In the genomic region with DNA sequence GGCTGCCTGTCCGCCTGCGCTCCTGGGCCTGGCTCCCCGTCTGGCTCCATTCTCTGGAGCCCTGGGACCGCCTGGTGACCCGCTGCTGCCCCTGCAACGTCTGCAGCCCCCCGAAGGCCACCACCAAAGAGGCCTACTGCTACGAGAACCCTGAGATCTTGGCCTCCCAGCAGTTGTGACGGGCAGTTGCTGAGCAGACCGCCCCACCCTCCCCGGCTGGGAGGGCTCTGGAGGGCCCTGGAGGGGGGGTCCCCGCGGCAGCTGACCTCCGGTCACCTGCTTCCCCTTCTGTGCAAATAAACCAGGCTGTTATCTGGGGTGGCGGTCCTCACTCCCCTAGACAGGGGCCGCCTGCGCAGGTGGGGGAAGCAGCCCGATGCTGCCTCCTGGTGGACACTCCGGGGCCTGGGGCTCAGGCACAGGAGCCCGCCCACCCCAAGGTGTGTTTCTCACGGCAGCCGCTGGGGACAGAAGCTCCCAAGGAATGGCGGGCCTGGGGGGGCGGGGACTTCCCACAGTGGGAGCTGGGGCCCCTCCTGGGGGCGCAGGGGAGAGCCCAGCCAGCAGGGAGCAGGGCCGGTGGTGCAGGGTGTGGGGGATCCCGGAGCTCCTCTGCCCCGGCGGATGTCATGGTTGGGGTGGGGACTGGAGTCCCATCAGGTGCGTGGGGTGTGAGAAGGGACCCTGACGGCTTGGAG, we compare ENCODE assay signal across 8 cellular contexts. TPM values are rescaled to one million over a fixed set of nuclear protein-coding genes. Genes with fewer than 3 reads are reported as not detected.
DNase-seq lines count a peak whose midpoint lies in the region; ATAC-seq and TF ChIP-seq lines count a peak whose summit lies in the region.

No MANE protein-coding gene starts in this region.

- DNase-seq in CMK (ENCODE audit: low read depth) (peak; percentile 93), NCI-H524 (lab: John Stamatoyannopoulos, UW) (peak; percentile 69 to 90), choroid plexus epithelial cell (ENCODE audit: low read depth) (peak; percentile 81)
- peak; percentile 91 to 93 for DNase-seq in activated CD4-positive, alpha-beta T cell treated with anti-CD3 and anti-CD28 coated beads for 4 hours
- DNase-seq in stimulated activated CD4-positive, alpha-beta T cell treated with anti-CD3 and anti-CD28 coated beads, Interleukin-4, amount 100 ng/mL, for 24 hours = peak; percentile 94

- TF ChIP-seq CTCF in choroid plexus epithelial cell (conservative IDR thresholded peaks at IDR 0.05; ENCODE audit: low read depth, low read length) (peak; percentile 96), liver (IDR thresholded peaks at IDR 0.05; ENCODE audit: low read depth, low read length, missing input control) (peak; percentile 100)

- peak; percentile 22 for ATAC-seq in HG02885 (IDR thresholded peaks at IDR 0.05; ENCODE audit: poor library complexity, unreplicated experiment)
- no peak for ATAC-seq in HG03280 (IDR thresholded peaks at IDR 0.05; ENCODE audit: unreplicated experiment)

- H3K9me3 ChIP-seq in liver (ENCODE audit: control insufficient read depth in 4 of 4, low read length in 3 of 4) = no peaks in the 10 kb centered on the region

- H3K9ac ChIP-seq in liver (ENCODE audit: low read depth in 1 of 2, low read length in 2 of 2) = no peak overlapping the region

- peak; percentile 89 to 93 for TF ChIP-seq RAD21 in liver (IDR thresholded peaks at IDR 0.05)

- H3K4me1 ChIP-seq in liver (ENCODE audit: control insufficient read depth in 4 of 4, insufficient read depth in 4 of 4, low read length in 3 of 4) = peaks cover 5 to 26% (median 8%) of the 10 kb centered on the region in 4 donors

- no peak overlapping the region for H3K4me3 ChIP-seq in choroid plexus epithelial cell (ENCODE audit: low read depth, low read length)
- H3K4me3 ChIP-seq in liver (ENCODE audit: low read depth in 1 of 3, low read length in 3 of 3) = no peak overlapping the region

- H3K27me3 ChIP-seq in liver (ENCODE audit: control insufficient read depth in 4 of 4, insufficient read depth in 4 of 4, low read length in 3 of 4) = no peaks in the 10 kb centered on the region

- no peak overlapping the region for H3K27ac ChIP-seq in liver (ENCODE audit: low read depth in 1 of 2, low read length in 2 of 2)

- 13% methylated on average over 31 of the region's 31 CpGs for WGBS in liver

- H3K36me3 ChIP-seq in liver (ENCODE audit: control insufficient read depth in 4 of 4, insufficient read depth in 3 of 4, low read depth in 1 of 4, low read length in 3 of 4) = no peaks in the 10 kb centered on the region

TF ChIP-seq in liver, 16 proteins besides CTCF, POLR2A, EP300 and RAD21:
- no peak for TF ChIP-seq HNF4A (conservative IDR thresholded peaks at IDR 0.05)

RNA-seq across cellular contexts. Expression of gene TUBB4B, which starts 4.7 kb away (rescaled TPM):
- total RNA-seq in liver = 100 to 1,000 TPM; 179 to 191 TPM
- 100 to 1,000 TPM; 173 to 199 TPM for polyA plus RNA-seq in liver

RNA-seq across cellular contexts. Expression of gene SLC34A3, which starts 5.7 kb away (rescaled TPM):
- not detected for total RNA-seq in liver
- polyA plus RNA-seq in liver = not detected

RNA-seq across cellular contexts. Expression of gene RNF224, which starts 9.1 kb away (rescaled TPM):
- total RNA-seq in liver = not detected
- polyA plus RNA-seq in liver = not detected

RNA-seq across cellular contexts. Expression of gene CYSRT1, which starts 11.4 kb away (rescaled TPM):
- under 1 TPM; 0.14 to 0.25 TPM for total RNA-seq in liver
- under 1 TPM; 0.15 to 0.50 TPM for polyA plus RNA-seq in liver

RNA-seq across cellular contexts. Expression of gene RNF208, which starts 14.3 kb away (rescaled TPM):
- total RNA-seq in liver = under 1 TPM; 0.28 to 0.59 TPM
- 1 to 10 TPM; 4.6 to 7.1 TPM for polyA plus RNA-seq in liver
